Comparison of ENCODE assay signal across 17 cellular contexts in the genomic region with DNA sequence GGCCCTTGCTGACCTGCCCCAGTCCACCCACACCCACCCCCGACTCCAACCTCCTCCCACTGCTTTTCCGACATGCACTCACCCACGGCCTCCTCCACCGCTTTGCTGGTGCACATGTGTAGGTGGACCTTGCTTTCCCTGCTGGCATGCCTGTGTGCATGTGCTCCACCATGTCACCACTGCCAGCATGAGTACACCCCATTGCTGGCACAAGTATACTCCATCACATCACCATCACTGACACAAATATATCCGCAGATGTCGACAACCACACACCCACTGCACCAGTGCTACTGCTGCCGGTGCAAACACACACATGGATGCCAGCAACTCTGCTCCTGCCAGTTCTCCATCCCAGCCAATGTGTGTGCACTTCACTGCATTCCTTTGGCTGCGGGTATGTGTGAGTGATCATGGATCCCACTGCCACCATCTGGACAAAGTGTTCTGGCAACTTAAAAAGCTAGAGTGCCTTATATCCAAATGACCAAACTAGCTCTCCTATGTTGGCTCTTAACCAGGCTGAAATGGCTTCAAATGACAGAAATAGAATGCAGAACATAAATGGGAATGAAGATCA.
DNase-seq lines count a peak whose midpoint lies in the region; ATAC-seq and TF ChIP-seq lines count a peak whose summit lies in the region.
"Had no signal": no experiment of that assay in that cellular context is flagged by ENCODE, and none has a peak within 500 bp of the region (broad histone marks: within the 10 kb centered on the region; RNA-seq: fewer than 3 reads in every experiment).

No MANE protein-coding gene starts in this region.

- POLR2A ChIA-PET in Caco-2 (lab: Charles Lee), result no interaction called here

- H3K4ac ChIP-seq in mesendoderm (ENCODE audit: low read depth, low read length), result no peak overlapping the region

- H3K9me3 ChIP-seq in Caco-2, result no peaks in the 10 kb centered on the region
- no peaks in the 10 kb centered on the region for H3K9me3 ChIP-seq in thyroid gland

- H3K4me3 ChIP-seq in Caco-2 (ENCODE audit: low read depth, low read length) (no peak overlapping the region), mesendoderm (ENCODE audit: low read length) (no peak overlapping the region), thyroid gland (replicated peaks in 1 of 3) (no peak overlapping the region)

- H3K56ac ChIP-seq in mesendoderm (ENCODE audit: low read length), result no peak overlapping the region

- CTCF ChIA-PET in Caco-2 (lab: Charles Lee), result interaction anchor here (0.6 to 1.2 kb wide), 2 partner anchors 228 to 260 kb away, joined by 3 read pairs; no protein-coding TSS in a partner anchor

- H3K27ac ChIP-seq in mesendoderm (ENCODE audit: low read depth, low read length) (no peak overlapping the region), thyroid gland (no peak overlapping the region)

- H3K27me3 ChIP-seq in Caco-2 (replicated peaks; ENCODE audit: control insufficient read depth, insufficient read depth, low read length) (no peaks in the 10 kb centered on the region), mesendoderm (ENCODE audit: insufficient read depth, low read length, poor library complexity) (no peaks in the 10 kb centered on the region), thyroid gland (no peaks in the 10 kb centered on the region)

- intact Hi-C loops in Caco-2 (cut with micrococcal nuclease; ENCODE audit: unreplicated experiment) (loop anchor here (1.0 to 10.0 kb wide), 2 partner anchors 228 to 410 kb away; no protein-coding TSS in a partner anchor), thyroid gland (cut with DNase I) (no loop called here)

- no peak overlapping the region for H4K8ac ChIP-seq in mesendoderm (ENCODE audit: low read depth, low read length)

- H3K4me1 Mint-ChIP-seq in Caco-2 (ENCODE audit: low read depth, unreplicated experiment), result no peaks in the 10 kb centered on the region
- H3K4me1 Mint-ChIP-seq: activated naive CD4-positive, alpha-beta T cell treated with anti-CD3 and anti-CD28 coated beads, Interleukin-2, amount 10 ng/mL, durations not matched to agents 7 days and 5 days; naive thymus-derived CD8-positive, alpha-beta T cell had no signal

- H3K4me1 ChIP-seq in Caco-2 (no peaks in the 10 kb centered on the region), mesendoderm (ENCODE audit: control insufficient read depth, low read depth, low read length) (no peaks in the 10 kb centered on the region), thyroid gland (no peaks in the 10 kb centered on the region)

- H3K23ac ChIP-seq in mesendoderm (ENCODE audit: low read length), result no peak overlapping the region

- H2BK15ac ChIP-seq in mesendoderm (replicated peaks; ENCODE audit: low read depth), result no peak overlapping the region

- no peak overlapping the region for H3K4me3 Mint-ChIP-seq in Caco-2 (ENCODE audit: unreplicated experiment)
- H3K4me3 Mint-ChIP-seq: activated naive CD4-positive, alpha-beta T cell treated with anti-CD3 and anti-CD28 coated beads, Interleukin-2, amount 10 ng/mL, durations not matched to agents 7 days and 5 days; naive thymus-derived CD8-positive, alpha-beta T cell had no signal

- no peak overlapping the region for H3K18ac ChIP-seq in mesendoderm (ENCODE audit: low read length)

- H2BK5ac ChIP-seq in mesendoderm (ENCODE audit: low read length), result no peak overlapping the region

- in situ Hi-C loops in T47D (cut with HindIII; ENCODE audit: low pct_unique_long_range_greater_than_20kb, low sequenced_read_pairs), result no loop called here

- TF ChIP-seq CTCF in Caco-2 (IDR thresholded peaks at IDR 0.05; ENCODE audit: insufficient read depth in 1 of 2, low read depth in 1 of 2, low read length in 1 of 2, severe bottlenecking in 1 of 2, unreplicated experiment in 1 of 2) (peak; percentile 11 to 31), thyroid gland (IDR thresholded peaks at IDR 0.05) (no peak)

- no CpG with 5 or more reads among the region's 8 CpGs for WGBS in mesendoderm (ENCODE audit: extremely low coverage, insufficient coverage, low lambda C conversion rate)
- WGBS in thyroid gland, 2 donors, result 81 to 87% methylated on average over 8 of the region's 8 CpGs

- no peak overlapping the region for H3K27ac Mint-ChIP-seq in Caco-2 (ENCODE audit: unreplicated experiment)
- H3K27ac Mint-ChIP-seq: activated naive CD4-positive, alpha-beta T cell treated with anti-CD3 and anti-CD28 coated beads, Interleukin-2, amount 10 ng/mL, durations not matched to agents 7 days and 5 days had no signal

- H3K36me3 Mint-ChIP-seq in Caco-2 (ENCODE audit: insufficient read depth, unreplicated experiment), result no peaks in the 10 kb centered on the region
- H3K36me3 Mint-ChIP-seq: activated naive CD4-positive, alpha-beta T cell treated with anti-CD3 and anti-CD28 coated beads, Interleukin-2, amount 10 ng/mL, durations not matched to agents 7 days and 5 days; naive thymus-derived CD8-positive, alpha-beta T cell had no signal

- no peak overlapping the region for H4K5ac ChIP-seq in mesendoderm (ENCODE audit: low read length)

- BruUV-seq in Caco-2 (replicated peaks; lab: Mats Ljungman, UMichigan), result no TSS peak

- H3K36me3 ChIP-seq in Caco-2 (ENCODE audit: control insufficient read depth, insufficient read depth, low read length) (no peaks in the 10 kb centered on the region), mesendoderm (ENCODE audit: control insufficient read depth, insufficient read depth, low read length) (no peaks in the 10 kb centered on the region), thyroid gland (no peaks in the 10 kb centered on the region)

- H3K79me2 ChIP-seq in mesendoderm (ENCODE audit: control insufficient read depth, insufficient read depth, low read length), result no peaks in the 10 kb centered on the region

- no peak overlapping the region for H3K4me2 ChIP-seq in mesendoderm (ENCODE audit: low read length)

- H3K79me1 ChIP-seq in mesendoderm (ENCODE audit: low read length), result no peaks in the 10 kb centered on the region

- H2AK5ac ChIP-seq in mesendoderm (ENCODE audit: low read length), result no peak overlapping the region

- no peak overlapping the region for H3K9ac ChIP-seq in mesendoderm (ENCODE audit: low read length)

- DNase-seq in Caco-2, result peak in 1 of 2 experiments; percentile 21
- DNase-seq in HT-29 (ENCODE audit: low spot score), result peak; percentile 44
- DNase-seq in T47D (ENCODE audit: low read depth in 1 of 2, low spot score in 1 of 2), result peak; percentile 1 to 71
- DNase-seq in mesendoderm, result peak; percentile 49
- DNase-seq in central memory CD4-positive, alpha-beta T cell, result no peak
- DNase-seq in NOMO-1 (lab: John Stamatoyannopoulos, UW; ENCODE audit: unreplicated experiment in 2 of 2), result no peak
- DNase-seq in thyroid gland, result no peak
- DNase-seq: activated naive CD4-positive, alpha-beta T cell treated with anti-CD3 and anti-CD28 coated beads, Interleukin-2, amount 10 ng/mL, durations not matched to agents 7 days and 5 days; AML-193; hypothalamus; MV-4-11; naive thymus-derived CD8-positive, alpha-beta T cell; NCI-H2081; NCI-H526 treated with DMSO at 0.1 percent for 48 hours; RPMI8226; T-helper 1 cell had no signal

- no peak overlapping the region for H2BK120ac ChIP-seq in mesendoderm (ENCODE audit: low read depth, low read length)

- no peaks in the 10 kb centered on the region for H3K27me3 Mint-ChIP-seq in Caco-2 (ENCODE audit: insufficient read depth, unreplicated experiment)
- H3K27me3 Mint-ChIP-seq: activated naive CD4-positive, alpha-beta T cell treated with anti-CD3 and anti-CD28 coated beads, Interleukin-2, amount 10 ng/mL, durations not matched to agents 7 days and 5 days; naive thymus-derived CD8-positive, alpha-beta T cell had no signal

- no peak for TF ChIP-seq POLR2A in thyroid gland (IDR thresholded peaks at IDR 0.05)

- ATAC-seq in HG02678 (IDR thresholded peaks at IDR 0.05; ENCODE audit: unreplicated experiment), result no peak
- ATAC-seq: naive thymus-derived CD8-positive, alpha-beta T cell had no signal

- no peaks in the 10 kb centered on the region for H3K9me3 Mint-ChIP-seq in Caco-2 (ENCODE audit: unreplicated experiment)

Comparison
In these comparisons a context has a peak if more than half of its experiments do, and no peak if none do; other contexts are left out.
1. DNase-seq: peak in HT-29 (single experiment), T47D (2 of 2) and mesendoderm (single experiment); none in central memory CD4-positive, alpha-beta T cell (single experiment), NOMO-1 (0 of 2) and thyroid gland (0 of 2).
2. CTCF ChIP-seq: peak in Caco-2 (2 of 2); none in thyroid gland (0 of 6).